In the genomic region with DNA sequence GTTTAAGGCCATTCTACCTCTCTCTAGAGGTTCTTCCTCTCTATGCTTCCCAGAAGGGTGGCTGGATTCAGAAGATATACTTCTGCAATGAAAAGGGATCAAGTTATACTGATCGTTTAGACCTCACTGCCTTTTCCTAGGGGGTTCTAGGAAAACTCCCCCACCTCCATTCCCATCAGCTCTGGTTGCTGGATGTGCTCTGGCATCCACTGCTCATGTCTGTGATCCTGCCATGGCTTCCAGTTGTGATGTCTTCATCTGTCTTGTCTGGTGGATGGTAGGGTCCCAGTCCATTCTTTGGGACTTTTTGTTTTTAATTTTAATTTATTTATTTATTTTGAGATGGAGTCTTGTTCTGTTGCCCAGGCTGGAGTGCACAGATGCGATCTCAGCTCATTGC, we compare ENCODE assay signal across 35 cellular contexts.
"Had no signal": no experiment of that assay in that cellular context is flagged by ENCODE, and none has a peak within 500 bp of the region (broad histone marks: within the 10 kb centered on the region; RNA-seq: fewer than 3 reads in every experiment).

No MANE protein-coding gene starts in this region.

- H3K9me3 ChIP-seq: MG63 had no signal

- H3K4me3 ChIP-seq: MG63 had no signal

- DNase-seq: Karpas-422, Kasumi-1, MG63, MM.1S, MV-4-11, NCI-H1048, NCI-H1092, NCI-H1092 treated with DMSO at 0.1 percent for 48 hours, NCI-H1105, NCI-H1105 treated with DMSO at 0.1 percent for 48 hours, NCI-H1417, NCI-H1417 treated with DMSO at 0.1 percent for 48 hours, NCI-H1436, NCI-H1436 treated with DMSO at 0.1 percent for 48 hours, NCI-H146, NCI-H1694, NCI-H1694 treated with DMSO at 0.1 percent for 48 hours, NCI-H187, NCI-H187 treated with DMSO at 0.1 percent for 48 hours, NCI-H1930, NCI-H2029, NCI-H2029 treated with DMSO at 0.1 percent for 48 hours, NCI-H2081, NCI-H2081 treated with DMSO at 0.1 percent for 48 hours, NCI-H2107, NCI-H2171, NCI-H2227 treated with DMSO at 0.1 percent for 48 hours, NCI-H226, NCI-H345, NCI-H446, NCI-H446 treated with DMSO at 0.1 percent for 48 hours, NCI-H510A, NCI-H510A treated with DMSO at 0.1 percent for 48 hours, NCI-H524, NCI-H524 treated with DMSO at 0.1 percent for 48 hours had no signal

- H3K27me3 ChIP-seq: MG63 had no signal

- H3K36me3 ChIP-seq: MG63 had no signal
